ENCODE assay signal across 8 cellular contexts in the genomic region with DNA sequence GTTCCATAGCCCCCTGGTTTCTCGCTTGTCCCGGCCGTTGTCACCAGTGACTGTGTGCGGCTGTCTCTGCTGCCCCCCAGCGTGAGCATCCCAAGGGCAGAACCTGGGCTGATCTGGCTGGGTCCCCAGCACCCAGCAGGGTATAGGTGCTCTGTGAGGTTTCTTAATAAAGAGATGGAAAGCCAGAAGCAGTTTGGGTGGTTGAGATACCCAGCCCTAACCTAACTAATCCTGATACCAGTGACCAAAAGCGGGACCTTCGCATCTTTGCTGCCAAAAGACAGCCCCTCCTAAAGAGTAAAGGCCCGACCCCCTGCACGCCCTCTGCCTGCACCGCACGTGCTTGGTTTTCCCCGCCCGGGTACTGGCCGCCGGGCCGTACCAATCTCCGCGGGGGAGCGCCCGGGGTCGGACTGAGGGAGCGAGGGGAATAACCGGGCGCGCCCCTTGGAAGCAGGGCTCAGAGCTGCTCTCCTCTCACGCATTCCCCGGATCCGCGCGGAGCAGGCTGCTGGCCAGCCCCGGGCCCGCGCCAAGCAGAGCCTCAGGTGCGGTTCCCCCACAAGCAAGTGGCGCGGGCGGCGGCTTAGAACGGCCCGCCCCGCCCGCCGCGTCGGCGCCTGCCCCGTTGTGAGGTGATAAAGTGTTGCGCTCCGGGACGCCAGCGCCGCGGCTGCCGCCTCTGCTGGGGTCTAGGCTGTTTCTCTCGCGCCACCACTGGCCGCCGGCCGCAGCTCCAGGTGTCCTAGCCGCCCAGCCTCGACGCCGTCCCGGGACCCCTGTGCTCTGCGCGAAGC. TPM values are rescaled to one million over a fixed set of nuclear protein-coding genes. Genes with fewer than 3 reads are reported as not detected.
DNase-seq lines count a peak whose midpoint lies in the region; ATAC-seq and TF ChIP-seq lines count a peak whose summit lies in the region.

A gene with protein sequence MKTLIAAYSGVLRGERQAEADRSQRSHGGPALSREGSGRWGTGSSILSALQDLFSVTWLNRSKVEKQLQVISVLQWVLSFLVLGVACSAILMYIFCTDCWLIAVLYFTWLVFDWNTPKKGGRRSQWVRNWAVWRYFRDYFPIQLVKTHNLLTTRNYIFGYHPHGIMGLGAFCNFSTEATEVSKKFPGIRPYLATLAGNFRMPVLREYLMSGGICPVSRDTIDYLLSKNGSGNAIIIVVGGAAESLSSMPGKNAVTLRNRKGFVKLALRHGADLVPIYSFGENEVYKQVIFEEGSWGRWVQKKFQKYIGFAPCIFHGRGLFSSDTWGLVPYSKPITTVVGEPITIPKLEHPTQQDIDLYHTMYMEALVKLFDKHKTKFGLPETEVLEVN (plus strand): TSS at position 667 of the 797 bp plus-strand sequence. CDS start 214 bp downstream, outside the sequence.

- no peaks in the 10 kb centered on the region for H3K9me3 Mint-ChIP-seq in activated naive CD4-positive, alpha-beta T cell treated with anti-CD3 and anti-CD28 coated beads, Interleukin-2, amount 10 ng/mL, durations not matched to agents 7 days and 5 days
- no peaks in the 10 kb centered on the region for H3K9me3 Mint-ChIP-seq in type B pancreatic cell

- H3K4me3 Mint-ChIP-seq in activated naive CD4-positive, alpha-beta T cell treated with anti-CD3 and anti-CD28 coated beads, Interleukin-2, amount 10 ng/mL, durations not matched to agents 7 days and 5 days = peak within 1 kb of the TSS; percentile 66
- peak within 1 kb of the TSS; percentile 82 for H3K4me3 Mint-ChIP-seq in type B pancreatic cell

- peaks cover 2% of the 10 kb centered on the region for H3K79me1 ChIP-seq in trophoblast cell (ENCODE audit: low read length)

- H4K12ac ChIP-seq in trophoblast cell (ENCODE audit: low read depth, low read length) = no peak within 1 kb of the TSS

- H3K14ac ChIP-seq in trophoblast cell (ENCODE audit: low read length) = no peak within 1 kb of the TSS

- H2BK5ac ChIP-seq in trophoblast cell (ENCODE audit: low read depth, low read length, poor library complexity) = no peak within 1 kb of the TSS

- peak within 1 kb of the TSS; percentile 55 for H2BK120ac ChIP-seq in trophoblast cell (ENCODE audit: insufficient read depth, low read length, poor library complexity)

- H3K27ac Mint-ChIP-seq in activated naive CD4-positive, alpha-beta T cell treated with anti-CD3 and anti-CD28 coated beads, Interleukin-2, amount 10 ng/mL, durations not matched to agents 7 days and 5 days = no peak within 1 kb of the TSS
- H3K27ac Mint-ChIP-seq in type B pancreatic cell = peak within 1 kb of the TSS; percentile 79

- no peaks in the 10 kb centered on the region for H3K79me2 ChIP-seq in trophoblast cell (ENCODE audit: control insufficient read depth, insufficient read depth, low read length, poor library complexity)

- no peak within 1 kb of the TSS for H4K91ac ChIP-seq in trophoblast cell (ENCODE audit: low read depth, low read length)

- no CpG with 5 or more reads among the region's 66 CpGs for WGBS in trophoblast cell (ENCODE audit: extremely low coverage, insufficient coverage, insufficient read length)

- peaks cover 24% of the 10 kb centered on the region for H3K27me3 ChIP-seq in trophoblast cell (ENCODE audit: insufficient read depth, low read length)

- H3K4me1 ChIP-seq in trophoblast cell (ENCODE audit: control insufficient read depth in 1 of 2, insufficient read depth in 2 of 2, low read length in 2 of 2) = peaks cover 5 to 10% of the 10 kb centered on the region in 2 experiments

- H3K27ac ChIP-seq in trophoblast cell (ENCODE audit: low read depth, low read length) = no peak within 1 kb of the TSS

- H2BK12ac ChIP-seq in trophoblast cell (ENCODE audit: low read length) = no peak within 1 kb of the TSS

- no peak within 1 kb of the TSS for H3K23ac ChIP-seq in trophoblast cell (ENCODE audit: low read length)

- no peak within 1 kb of the TSS for H2AK5ac ChIP-seq in trophoblast cell (ENCODE audit: low read length)

- TF ChIP-seq CTCF in GM10248 (IDR thresholded peaks at IDR 0.05; ENCODE audit: control extremely low read depth, extremely low read depth, low read depth, missing control alignments) (peak; percentile 29), NB4 (IDR thresholded peaks at IDR 0.05; ENCODE audit: low read depth, low read length) (peak; percentile 67), type B pancreatic cell (conservative IDR thresholded peaks at IDR 0.05) (peak; percentile 42)

- H3K18ac ChIP-seq in trophoblast cell (ENCODE audit: low read length) = no peak within 1 kb of the TSS

- POLR2A ChIA-PET in GM10248 (lab: Yijun Ruan, JAX) = no interaction called here

- H3K4me3 ChIP-seq in NB4 (ENCODE audit: low read depth, low read length) (peak within 1 kb of the TSS; percentile 46), trophoblast cell (ENCODE audit: low read depth, low read length) (peak within 1 kb of the TSS; percentile 27)

- no peaks in the 10 kb centered on the region for H3K36me3 ChIP-seq in trophoblast cell (ENCODE audit: control insufficient read depth in 1 of 2, insufficient read depth in 2 of 2, low read length in 2 of 2)

- H2AFZ ChIP-seq in trophoblast cell (ENCODE audit: insufficient read depth, low read length, poor library complexity) = peak within 1 kb of the TSS; percentile 47

- DNase-seq in GM10248 (ENCODE audit: extremely low spot score) (peak; percentile 88), NB4 (ENCODE audit: low read depth) (peak; percentile 92), SK-N-DZ (ENCODE audit: low spot score) (peak; percentile 82), Right ventricle myocardium inferior (ENCODE audit: missing footprints) (peak; percentile 95), trophoblast cell (peak; percentile 47 to 66), type B pancreatic cell (ENCODE audit: extremely low spot score, unreplicated experiment) (peak; percentile 75)
- peak; percentile 77 for DNase-seq in activated naive CD4-positive, alpha-beta T cell treated with anti-CD3 and anti-CD28 coated beads, Interleukin-2, amount 10 ng/mL, durations not matched to agents 7 days and 5 days

- peak within 1 kb of the TSS; percentile 79 for H3K4me2 ChIP-seq in trophoblast cell (ENCODE audit: low read length)

- ATAC-seq in HG02588 (IDR thresholded peaks at IDR 0.05; ENCODE audit: unreplicated experiment) (peak; percentile 62), Right ventricle myocardium inferior (peak; percentile 92)

- CTCF ChIA-PET in GM10248 (lab: Yijun Ruan, JAX) = interaction anchor here (0.6 to 1.6 kb wide), 7 partner anchors 9 to 376 kb away, joined by 3 to 5 read pairs (median 3); no protein-coding TSS in a partner anchor
- CTCF ChIA-PET in activated naive CD4-positive, alpha-beta T cell treated with anti-CD3 and anti-CD28 coated beads, Interleukin-2, amount 10 ng/mL, durations not matched to agents 7 days and 5 days (lab: Charles Lee) = interaction anchor here (0.6 kb wide), 1 partner anchor 367 kb away, joined by 3 read pairs; no protein-coding TSS in a partner anchor

- no peak within 1 kb of the TSS for H4K8ac ChIP-seq in trophoblast cell (ENCODE audit: low read depth, low read length)

- H3K9ac ChIP-seq in trophoblast cell (ENCODE audit: low read length) = peak within 1 kb of the TSS; percentile 72

- H3K9me3 ChIP-seq in trophoblast cell (ENCODE audit: insufficient read depth, low read depth, low read length) = peaks cover 13% of the 10 kb centered on the region

- TF ChIP-seq POLR2A in NB4 (IDR thresholded peaks at IDR 0.05; ENCODE audit: extremely low read depth, insufficient read length) = peak; percentile 44

- peaks cover 14% of the 10 kb centered on the region for H3K4me1 Mint-ChIP-seq in activated naive CD4-positive, alpha-beta T cell treated with anti-CD3 and anti-CD28 coated beads, Interleukin-2, amount 10 ng/mL, durations not matched to agents 7 days and 5 days
- H3K4me1 Mint-ChIP-seq in type B pancreatic cell (ENCODE audit: unreplicated experiment) = peaks cover 12% of the 10 kb centered on the region

- no peaks in the 10 kb centered on the region for H3K36me3 Mint-ChIP-seq in activated naive CD4-positive, alpha-beta T cell treated with anti-CD3 and anti-CD28 coated beads, Interleukin-2, amount 10 ng/mL, durations not matched to agents 7 days and 5 days
- H3K36me3 Mint-ChIP-seq in type B pancreatic cell = no peaks in the 10 kb centered on the region

- no peak within 1 kb of the TSS for H3K4ac ChIP-seq in trophoblast cell (ENCODE audit: low read depth, low read length)

- H3K27me3 Mint-ChIP-seq in activated naive CD4-positive, alpha-beta T cell treated with anti-CD3 and anti-CD28 coated beads, Interleukin-2, amount 10 ng/mL, durations not matched to agents 7 days and 5 days = peaks cover 42% of the 10 kb centered on the region
- H3K27me3 Mint-ChIP-seq in type B pancreatic cell = peaks cover 53% of the 10 kb centered on the region

- intact Hi-C loops in Right ventricle myocardium inferior (cut with DNase I) = loop anchor here (1.0 kb wide), 2 partner anchors 44 to 62 kb away; no protein-coding TSS in a partner anchor

RNA-seq across cellular contexts. Expression of the gene that starts here (rescaled TPM):
- polyA plus RNA-seq in SK-N-DZ (2014; cell fraction: cytosol; rRNA removed) = 4.8 and 5.6 TPM in 2 replicates
- 2.5 and 4.4 TPM in 2 replicates for polyA plus RNA-seq in SK-N-DZ (2014; cell fraction: nucleus; rRNA removed)
- total RNA-seq in Right ventricle myocardium inferior = 25.5 TPM
- 0.04 and 0.12 TPM in 2 replicates for polyA plus RNA-seq in trophoblast cell (2013)
- total RNA-seq in type B pancreatic cell (ENCODE audit: low replicate concordance) = 5.9 and 11.2 TPM in 2 replicates
